25 cellular contexts compared by ENCODE assay signal in the genomic region with DNA sequence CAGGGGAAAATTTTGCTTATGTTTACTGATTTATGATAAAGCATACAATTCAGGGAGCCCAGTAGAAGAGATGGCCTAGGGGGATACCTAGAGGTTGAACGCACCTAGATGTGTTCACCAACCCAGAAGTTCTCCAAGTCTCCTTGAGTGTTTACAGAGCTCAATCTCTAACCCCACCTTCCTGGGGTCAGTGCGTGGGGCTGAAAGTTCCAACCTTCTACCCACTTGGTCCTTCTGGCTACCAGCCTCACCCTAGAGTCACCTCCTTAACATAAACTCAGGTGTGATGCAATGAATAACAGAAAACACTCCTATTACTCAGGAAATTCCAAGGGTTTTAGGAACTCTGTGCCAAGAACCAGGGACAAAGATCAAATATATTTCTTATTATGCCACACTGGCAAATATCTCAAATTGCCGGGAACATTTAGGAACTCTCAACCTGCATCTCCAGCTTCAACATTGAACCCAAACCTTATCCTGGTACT. TPM values are rescaled to one million over a fixed set of nuclear protein-coding genes. Genes with fewer than 3 reads are reported as not detected.
DNase-seq lines count a peak whose midpoint lies in the region; ATAC-seq and TF ChIP-seq lines count a peak whose summit lies in the region.
"Had no signal": no experiment of that assay in that cellular context is flagged by ENCODE, and none has a peak within 500 bp of the region (broad histone marks: within the 10 kb centered on the region; RNA-seq: fewer than 3 reads in every experiment).

No MANE protein-coding gene starts in this region.

- ATAC-seq in RWPE2 (ENCODE audit: low read depth) = 0 out of 3 replicates have a peak, but pooled peaks have one; percentile 42
- ATAC-seq in heart right ventricle = no peak
- ATAC-seq: GM12878, Panc1 had no signal

- H3K9ac ChIP-seq in GM23248 = no peak overlapping the region
- H3K9ac ChIP-seq: BLaER1 had no signal

- intact Hi-C loops in posterior vena cava (cut with DNase I) (no loop called here), heart right ventricle (cut with DNase I) (no loop called here)

- H2AFZ ChIP-seq in GM23248 = no peak overlapping the region

- in situ Hi-C loops in GM23248 (cut with MboI) = no loop called here

- no peaks in the 10 kb centered on the region for H3K36me3 ChIP-seq in GM23248 (ENCODE audit: low read depth)
- H3K36me3 ChIP-seq in RWPE2 (ENCODE audit: low read depth) = 0 out of 2 replicates have a peak, but pooled peaks cover 2% of the 10 kb centered on the region
- peaks cover 0 to 28% (median 3%) of the 10 kb centered on the region in 9 donors for H3K36me3 ChIP-seq in heart right ventricle

- no peak overlapping the region for H3K4me2 ChIP-seq in GM23248 (ENCODE audit: unreplicated experiment)
- H3K4me2 ChIP-seq: BLaER1 had no signal

- H3K4me3 ChIP-seq in GM23248 (no peak overlapping the region), RWPE2 (ENCODE audit: severe bottlenecking) (no peak overlapping the region), choroid plexus epithelial cell (ENCODE audit: low read depth, low read length) (no peak overlapping the region), heart right ventricle (no peak overlapping the region)
- H3K4me3 ChIP-seq: BLaER1, GM12878, MG63, SK-N-MC had no signal

- H3K79me2 ChIP-seq in GM23248 (ENCODE audit: insufficient read depth) = no peaks in the 10 kb centered on the region

- H3K27ac ChIP-seq in GM23248 = no peak overlapping the region
- no peak overlapping the region for H3K27ac ChIP-seq in RWPE2 (ENCODE audit: poor library complexity, severe bottlenecking)
- no peak overlapping the region for H3K27ac ChIP-seq in heart right ventricle
- H3K27ac ChIP-seq: BLaER1, RWPE1, SK-N-MC had no signal

- DNase-seq in GM23248 (peak; percentile 1), RWPE2 (ENCODE audit: low spot score) (no peak), choroid plexus epithelial cell (ENCODE audit: low read depth) (peak; percentile 5), posterior vena cava (ENCODE audit: low spot score) (peak; percentile 20), cerebellar nuclear complex (lab: John Stamatoyannopoulos, UW) (no peak), NCI-H748 (lab: John Stamatoyannopoulos, UW; ENCODE audit: unreplicated experiment) (no peak), NCI-H1694 treated with DMSO at 0.1 percent for 48 hours (lab: John Stamatoyannopoulos, UW) (no peak), heart right ventricle (no peak)
- DNase-seq: CD4-positive, CD25-positive, alpha-beta regulatory T cell; EL; GDM1; H7; Kasumi-1; MG63; NCI-H1105 treated with DMSO at 0.1 percent for 48 hours; NCI-H146; NCI-H2029; NCI-H446; NCI-H526; SIG-M5 had no signal

- no peaks in the 10 kb centered on the region for H3F3A ChIP-seq in GM23248 (ENCODE audit: insufficient read depth)

- 96 to 100% methylated on average over 3 of the region's 3 CpGs for WGBS in GM23248 (ENCODE audit: low coverage in 1 of 2, low lambda C conversion rate in 2 of 2, missing lambda C conversion rate in 2 of 2), 2 experiments
- 98 to 99% methylated on average over 3 of the region's 3 CpGs for WGBS in heart right ventricle, 2 donors

- no peaks in the 10 kb centered on the region for H3K9me2 ChIP-seq in GM23248 (ENCODE audit: insufficient read depth)

- no peaks in the 10 kb centered on the region for H4K20me1 ChIP-seq in GM23248 (ENCODE audit: insufficient read depth)
- H4K20me1 ChIP-seq: BLaER1 had no signal

- no peaks in the 10 kb centered on the region for H3K9me3 ChIP-seq in GM23248 (ENCODE audit: low read depth)
- no peaks in the 10 kb centered on the region for H3K9me3 ChIP-seq in RWPE2 (ENCODE audit: severe bottlenecking)
- no peaks in the 10 kb centered on the region for H3K9me3 ChIP-seq in heart right ventricle
- H3K9me3 ChIP-seq: BLaER1 had no signal

- H3K4me1 ChIP-seq in GM23248 (ENCODE audit: insufficient read depth) (no peaks in the 10 kb centered on the region), RWPE2 (ENCODE audit: insufficient read depth, poor library complexity, severe bottlenecking) (peaks cover 3% of the 10 kb centered on the region), heart right ventricle (peaks cover 0 to 17% (median 10%) of the 10 kb centered on the region in 9 donors)
- H3K4me1 ChIP-seq: BLaER1 had no signal

- TF ChIP-seq CTCF in RWPE2 (IDR thresholded peaks at IDR 0.05; ENCODE audit: poor library complexity, severe bottlenecking) (no peak), choroid plexus epithelial cell (conservative IDR thresholded peaks at IDR 0.05; ENCODE audit: low read depth, low read length) (no peak), heart right ventricle (IDR thresholded peaks at IDR 0.05) (no peak)

- H3K27me3 ChIP-seq in GM23248 (replicated peaks; ENCODE audit: insufficient read depth) = no peaks in the 10 kb centered on the region
- H3K27me3 ChIP-seq in RWPE2 (ENCODE audit: insufficient read depth, poor library complexity, severe bottlenecking) = no peaks in the 10 kb centered on the region
- no peaks in the 10 kb centered on the region for H3K27me3 ChIP-seq in heart right ventricle
- H3K27me3 ChIP-seq: BLaER1, MG63 had no signal

RNA-seq across cellular contexts. Expression of a gene that starts 26.4 kb away (rescaled TPM):
- 0.38 and 1.2 TPM in 2 replicates for total RNA-seq in GM23248 (2014; rRNA removed; shearing (Covaris generic))
- polyA plus RNA-seq in GM23248 (2016; fragmentation: Nextera tagmentation; extraction: Ambion mirVana) (3.5 and 4.1 TPM in 2 replicates), heart right ventricle (1 to 10 TPM; 1.9 to 4.3 TPM)
- total RNA-seq in posterior vena cava (1 to 10 TPM; 5.0 to 5.3 TPM), heart right ventricle (10 to 100 TPM in 9 of 10 donors, 1 to 10 TPM in 1; 9.2 to 18.8 (median 14.0) TPM)

Comparison
In these comparisons a context has a peak if more than half of its experiments do, and no peak if none do; other contexts are left out.
1. DNase-seq: peak in GM23248 (single experiment), choroid plexus epithelial cell (single experiment) and posterior vena cava (single experiment); none in RWPE2 (single experiment), cerebellar nuclear complex (0 of 2), NCI-H748 (single experiment), NCI-H1694 treated with DMSO at 0.1 percent for 48 hours (single experiment) and heart right ventricle (0 of 2).